In the genomic region with DNA sequence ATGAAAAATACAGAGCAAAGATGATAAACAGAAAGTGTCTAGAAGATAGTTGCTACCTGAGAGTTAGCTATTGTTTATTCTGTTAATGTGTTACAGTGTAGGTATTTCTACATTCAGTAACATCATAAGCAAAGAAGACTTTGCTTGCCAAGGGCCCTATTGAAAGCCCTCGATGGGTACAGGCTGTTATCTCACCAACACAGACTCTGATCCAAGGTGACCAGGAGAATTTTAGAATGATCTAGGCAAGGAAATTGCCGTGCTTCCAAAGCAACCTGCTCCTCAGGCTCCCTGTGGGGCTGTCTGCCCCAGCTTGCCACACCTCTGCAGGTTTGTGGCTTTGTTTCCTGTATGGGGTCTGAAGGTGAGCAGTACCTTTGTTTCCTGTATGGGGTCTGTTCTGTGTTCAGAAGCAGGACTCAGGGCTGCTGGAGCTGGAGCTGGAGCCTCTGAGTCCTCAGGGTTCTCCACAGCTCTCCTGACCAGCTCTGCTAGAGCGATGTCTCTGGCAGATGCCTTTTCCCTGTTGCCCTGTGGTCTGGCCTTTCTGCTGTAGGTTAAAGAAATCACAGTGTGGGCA, we compare ENCODE assay signal across 26 cellular contexts. TPM values are rescaled to one million over a fixed set of nuclear protein-coding genes. Genes with fewer than 3 reads are reported as not detected.
DNase-seq lines count a peak whose midpoint lies in the region; ATAC-seq and TF ChIP-seq lines count a peak whose summit lies in the region.
"Had no signal": no experiment of that assay in that cellular context is flagged by ENCODE, and none has a peak within 500 bp of the region (broad histone marks: within the 10 kb centered on the region; RNA-seq: fewer than 3 reads in every experiment).

No MANE protein-coding gene starts in this region.

- no peaks in the 10 kb centered on the region for H3K4me1 ChIP-seq in lung (ENCODE audit: control insufficient read depth in 2 of 2, insufficient read depth in 2 of 2, low read length in 2 of 2)
- H3K4me1 ChIP-seq: SJSA1 had no signal

- no peaks in the 10 kb centered on the region for H3K36me3 ChIP-seq in lung (ENCODE audit: control insufficient read depth in 2 of 2, insufficient read depth in 2 of 2, low read length in 2 of 2)
- H3K36me3 ChIP-seq: SJSA1 had no signal

- TF ChIP-seq CTCF in coronary artery (IDR thresholded peaks at IDR 0.05) (no peak), lung (IDR thresholded peaks at IDR 0.05; ENCODE audit: control extremely low read depth, extremely low read depth) (no peak)

- H3K4me1 Mint-ChIP-seq in immature natural killer cell, result no peaks in the 10 kb centered on the region
- H3K4me1 Mint-ChIP-seq: CD4-positive, CD25-positive, alpha-beta regulatory T cell; H9 had no signal

- 72 to 79% methylated on average over 3 of the region's 3 CpGs for WGBS in lung, 2 donors

- H3K4me3 ChIP-seq in coronary artery (no peak overlapping the region), lung (no peak overlapping the region)
- H3K4me3 ChIP-seq: BLaER1, GM23338, SJSA1 had no signal

- H3K9me3 Mint-ChIP-seq in immature natural killer cell, result no peaks in the 10 kb centered on the region
- H3K9me3 Mint-ChIP-seq: CD4-positive, CD25-positive, alpha-beta regulatory T cell had no signal

- H3K27me3 Mint-ChIP-seq in immature natural killer cell (ENCODE audit: low read depth in 3 of 3), result peaks cover under 1 to 5% (median 3%) of the 10 kb centered on the region in 3 donors

- no peaks in the 10 kb centered on the region for H3K36me3 Mint-ChIP-seq in immature natural killer cell
- H3K36me3 Mint-ChIP-seq: CD4-positive, CD25-positive, alpha-beta regulatory T cell had no signal

- no peak for ATAC-seq in lung (ENCODE audit: insufficient read depth, low FRiP score)
- no peak for ATAC-seq in sciatic nerve
- ATAC-seq in GM21447 (IDR thresholded peaks at IDR 0.05; ENCODE audit: unreplicated experiment), result no peak
- ATAC-seq: GM23338, PC-3 had no signal

- no peak overlapping the region for H3K27ac ChIP-seq in coronary artery
- no peak overlapping the region for H3K27ac ChIP-seq in lung (ENCODE audit: low read depth in 1 of 2, low read length in 1 of 2)
- H3K27ac ChIP-seq: BLaER1, SJSA1 had no signal

- H3K27me3 ChIP-seq in lung (ENCODE audit: control insufficient read depth, insufficient read depth), result no peaks in the 10 kb centered on the region
- H3K27me3 ChIP-seq: BLaER1, SJSA1 had no signal

- peak; percentile 22 for DNase-seq in activated effector memory CD4-positive, alpha-beta T cell treated with anti-CD3 and anti-CD28 coated beads, Interleukin-2, amount 50 U/mL, for 16 hours
- DNase-seq in activated effector memory CD4-positive, alpha-beta T cell treated with Interleukin-2 at 50 U/mL for 16 hours, result no peak
- DNase-seq in coronary artery (ENCODE audit: low spot score), result peak; percentile 5
- peak; percentile 17 for DNase-seq in lung (ENCODE audit: low spot score)
- peak; percentile 9 for DNase-seq in sciatic nerve (ENCODE audit: low spot score)
- no peak for DNase-seq in immature natural killer cell
- no peak for DNase-seq in medulla oblongata (ENCODE audit: extremely low spot score)
- DNase-seq: CD4-positive, CD25-positive, alpha-beta regulatory T cell; DMS53; H9; HFFc6; KBM-7; MV-4-11; NCI-H1105; NCI-H146; NCI-H2029; NCI-H446; NCI-H524 treated with DMSO at 0.1 percent for 48 hours; NCI-H774; PC-3 had no signal

- intact Hi-C loops in sciatic nerve (cut with DNase I), result no loop called here

- no peak overlapping the region for H3K27ac Mint-ChIP-seq in immature natural killer cell
- H3K27ac Mint-ChIP-seq: CD4-positive, CD25-positive, alpha-beta regulatory T cell; GM23338; H9; HFFc6 had no signal

- peaks cover 0 to 2% of the 10 kb centered on the region in 2 donors for H3K9me3 ChIP-seq in lung (ENCODE audit: control insufficient read depth in 2 of 2, insufficient read depth in 1 of 2, low read length in 1 of 2)
- H3K9me3 ChIP-seq: SJSA1 had no signal

- no peak overlapping the region for H3K4me3 Mint-ChIP-seq in immature natural killer cell
- H3K4me3 Mint-ChIP-seq: CD4-positive, CD25-positive, alpha-beta regulatory T cell; GM23338; H9; HFFc6 had no signal

RNA-seq across cellular contexts. Expression of gene PHACTR3, which starts 32.5 kb away (rescaled TPM):
- total RNA-seq in lung, result 10 to 100 TPM in 1 of 2 donors, 1 to 10 TPM in 1; 3.8 to 12.0 TPM
- 1 to 10 TPM; 5.3 to 6.6 TPM for polyA plus RNA-seq in lung
- not detected for total RNA-seq in sciatic nerve
- not detected for polyA plus RNA-seq in immature natural killer cell
- total RNA-seq: A172; CD4-positive, CD25-positive, alpha-beta regulatory T cell; G401; H9; HFFc6; SJSA1 had no signal
- polyA plus RNA-seq: CD4-positive, CD25-positive, alpha-beta regulatory T cell had no signal

Comparison
In these comparisons a context has a peak if more than half of its experiments do, and no peak if none do; other contexts are left out.
1. DNase-seq: peak in activated effector memory CD4-positive, alpha-beta T cell treated with anti-CD3 and anti-CD28 coated beads, Interleukin-2, amount 50 U/mL, for 16 hours (single experiment), coronary artery (single experiment), lung (single experiment) and sciatic nerve (single experiment); none in activated effector memory CD4-positive, alpha-beta T cell treated with Interleukin-2 at 50 U/mL for 16 hours (single experiment), immature natural killer cell (0 of 3) and medulla oblongata (single experiment).